27 cellular contexts compared by ENCODE assay signal in the genomic region with DNA sequence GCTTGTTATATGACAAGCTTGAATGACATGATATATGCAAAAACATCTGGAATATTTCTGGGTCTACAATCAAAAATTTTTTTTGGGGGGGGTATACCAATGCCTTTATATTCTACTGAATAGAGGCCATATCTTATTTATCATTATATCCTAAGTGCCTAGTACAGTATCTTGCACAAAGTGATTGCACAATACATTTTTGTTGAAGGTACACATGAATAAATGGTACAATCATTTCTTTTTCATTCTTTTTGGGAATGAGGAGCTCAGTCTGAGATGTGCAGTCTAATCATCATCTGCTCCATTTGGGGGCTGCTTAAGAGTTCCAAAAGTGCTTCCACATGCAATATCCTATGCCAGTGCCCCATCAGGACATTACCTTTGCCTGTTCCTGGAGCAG.
"Had no signal": no experiment of that assay in that cellular context is flagged by ENCODE, and none has a peak within 500 bp of the region (broad histone marks: within the 10 kb centered on the region; RNA-seq: fewer than 3 reads in every experiment).

No MANE protein-coding gene starts in this region.

- H3K36me3 ChIP-seq: left ventricle myocardium inferior, pancreas, prostate gland, sigmoid colon, spleen, suprapubic skin, thoracic aorta, tibial nerve, uterus had no signal

- H3K9me3 Mint-ChIP-seq: memory B cell; naive thymus-derived CD4-positive, alpha-beta T cell; natural killer cell treated with Interleukin-12 subunit alpha and Interleukin-12 subunit beta and Interleukin-15 and Interleukin-18, amount 100 ng/mL, for 72 hours; stimulated activated effector memory CD8-positive, alpha-beta T cell treated with anti-CD3 and anti-CD28 coated beads, Interleukin-12 subunit alpha, Interleukin-12 subunit beta, amount 100 ng/mL, for 72 hours; stimulated activated naive CD8-positive, alpha-beta T cell treated with anti-CD3 and anti-CD28 coated beads, Interleukin-15, Interleukin-2, amounts not matched to agents 100 ng/mL and 50 ng/mL, for 24 hours; type B pancreatic cell had no signal

- H3K4me1 ChIP-seq: left ventricle myocardium inferior, pancreas, prostate gland, sigmoid colon, spleen, suprapubic skin, tibial nerve, uterus had no signal

- H3K27ac ChIP-seq: left ventricle myocardium inferior, pancreas, prostate gland, sigmoid colon, spleen, suprapubic skin, thoracic aorta, tibial nerve, uterus had no signal

- H3K9me3 ChIP-seq: left ventricle myocardium inferior, mucosa of descending colon, pancreas, prostate gland, sigmoid colon, spleen, suprapubic skin, thoracic aorta, tibial nerve, uterus had no signal

- H3K27me3 Mint-ChIP-seq: stimulated activated naive CD8-positive, alpha-beta T cell treated with anti-CD3 and anti-CD28 coated beads, Interleukin-15, Interleukin-2, amounts not matched to agents 100 ng/mL and 50 ng/mL, for 24 hours; type B pancreatic cell had no signal

- H3K36me3 Mint-ChIP-seq: immature natural killer cell; naive thymus-derived CD4-positive, alpha-beta T cell; natural killer cell treated with Interleukin-12 subunit alpha and Interleukin-12 subunit beta and Interleukin-15 and Interleukin-18, amount 100 ng/mL, for 72 hours; stimulated activated effector memory CD8-positive, alpha-beta T cell treated with anti-CD3 and anti-CD28 coated beads, Interleukin-12 subunit alpha, Interleukin-12 subunit beta, amount 100 ng/mL, for 72 hours; type B pancreatic cell had no signal

- H3K4me1 Mint-ChIP-seq: immature natural killer cell; naive thymus-derived CD4-positive, alpha-beta T cell; stimulated activated effector memory CD8-positive, alpha-beta T cell treated with anti-CD3 and anti-CD28 coated beads, Interleukin-12 subunit alpha, Interleukin-12 subunit beta, amount 100 ng/mL, for 72 hours had no signal

- H3K27me3 ChIP-seq: pancreas, sigmoid colon, suprapubic skin, tibial nerve, uterus had no signal

- DNase-seq: hypothalamus; immature natural killer cell; left ventricle myocardium inferior; midbrain; mucosa of descending colon; naive thymus-derived CD4-positive, alpha-beta T cell; pancreas; posterior cingulate gyrus; retina; right cardiac atrium; sigmoid colon; small intestine; spleen; stimulated activated CD4-positive, alpha-beta T cell treated with anti-CD3 and anti-CD28 coated beads, Interleukin-4, amount 100 ng/mL, for 24 hours; stimulated activated naive CD4-positive, alpha-beta T cell; uterus had no signal

- H3K4me3 Mint-ChIP-seq: immature natural killer cell; memory B cell; naive thymus-derived CD4-positive, alpha-beta T cell; natural killer cell treated with Interleukin-12 subunit alpha and Interleukin-12 subunit beta and Interleukin-15 and Interleukin-18, amount 100 ng/mL, for 72 hours; stimulated activated effector memory CD8-positive, alpha-beta T cell treated with anti-CD3 and anti-CD28 coated beads, Interleukin-12 subunit alpha, Interleukin-12 subunit beta, amount 100 ng/mL, for 72 hours; stimulated activated naive CD8-positive, alpha-beta T cell treated with anti-CD3 and anti-CD28 coated beads, Interleukin-15, Interleukin-2, amounts not matched to agents 100 ng/mL and 50 ng/mL, for 24 hours; type B pancreatic cell had no signal

- FAIRE-seq: islet of Langerhans, pancreas, small intestine had no signal

- H3K4me3 ChIP-seq: left ventricle myocardium inferior, lung, mucosa of descending colon, pancreas, prostate gland, sigmoid colon, spleen, suprapubic skin, thoracic aorta, tibial nerve, uterus had no signal

- H3K27ac Mint-ChIP-seq: immature natural killer cell; memory B cell; naive thymus-derived CD4-positive, alpha-beta T cell; natural killer cell treated with Interleukin-12 subunit alpha and Interleukin-12 subunit beta and Interleukin-15 and Interleukin-18, amount 100 ng/mL, for 72 hours; stimulated activated effector memory CD8-positive, alpha-beta T cell treated with anti-CD3 and anti-CD28 coated beads, Interleukin-12 subunit alpha, Interleukin-12 subunit beta, amount 100 ng/mL, for 72 hours; stimulated activated naive CD8-positive, alpha-beta T cell treated with anti-CD3 and anti-CD28 coated beads, Interleukin-15, Interleukin-2, amounts not matched to agents 100 ng/mL and 50 ng/mL, for 24 hours; type B pancreatic cell had no signal

- ATAC-seq: mucosa of descending colon; naive thymus-derived CD4-positive, alpha-beta T cell; natural killer cell treated with Interleukin-12 subunit alpha and Interleukin-12 subunit beta and Interleukin-15 and Interleukin-18, amount 100 ng/mL, for 72 hours; pancreas; right cardiac atrium; stimulated activated effector memory CD8-positive, alpha-beta T cell treated with anti-CD3 and anti-CD28 coated beads, Interleukin-12 subunit alpha, Interleukin-12 subunit beta, amount 100 ng/mL, for 72 hours had no signal
